Comparison of ENCODE assay signal across 1 cellular context in genomic region chr11:123504401-123504800, GRCh38.
TF ChIP-seq lines count a peak whose summit lies in the region.

No MANE protein-coding gene starts in this region.

TF ChIP-seq in GM23338, 12 proteins besides CTCF, POLR2A, EP300 and RAD21 (continued from another document):
- TF ChIP-seq ZNF462 (CRISPR knock-in tag; IDR thresholded peaks at IDR 0.05) (no peak), CREB1 (CRISPR knock-in tag; IDR thresholded peaks at IDR 0.05; ENCODE audit: low read depth) (no peak), JUNB (IDR thresholded peaks at IDR 0.05; ENCODE audit: unreplicated experiment) (no peak), ZNF331 (CRISPR knock-in tag; IDR thresholded peaks at IDR 0.05; ENCODE audit: low read depth) (no peak)
- TF ChIP-seq, protein P1, sequence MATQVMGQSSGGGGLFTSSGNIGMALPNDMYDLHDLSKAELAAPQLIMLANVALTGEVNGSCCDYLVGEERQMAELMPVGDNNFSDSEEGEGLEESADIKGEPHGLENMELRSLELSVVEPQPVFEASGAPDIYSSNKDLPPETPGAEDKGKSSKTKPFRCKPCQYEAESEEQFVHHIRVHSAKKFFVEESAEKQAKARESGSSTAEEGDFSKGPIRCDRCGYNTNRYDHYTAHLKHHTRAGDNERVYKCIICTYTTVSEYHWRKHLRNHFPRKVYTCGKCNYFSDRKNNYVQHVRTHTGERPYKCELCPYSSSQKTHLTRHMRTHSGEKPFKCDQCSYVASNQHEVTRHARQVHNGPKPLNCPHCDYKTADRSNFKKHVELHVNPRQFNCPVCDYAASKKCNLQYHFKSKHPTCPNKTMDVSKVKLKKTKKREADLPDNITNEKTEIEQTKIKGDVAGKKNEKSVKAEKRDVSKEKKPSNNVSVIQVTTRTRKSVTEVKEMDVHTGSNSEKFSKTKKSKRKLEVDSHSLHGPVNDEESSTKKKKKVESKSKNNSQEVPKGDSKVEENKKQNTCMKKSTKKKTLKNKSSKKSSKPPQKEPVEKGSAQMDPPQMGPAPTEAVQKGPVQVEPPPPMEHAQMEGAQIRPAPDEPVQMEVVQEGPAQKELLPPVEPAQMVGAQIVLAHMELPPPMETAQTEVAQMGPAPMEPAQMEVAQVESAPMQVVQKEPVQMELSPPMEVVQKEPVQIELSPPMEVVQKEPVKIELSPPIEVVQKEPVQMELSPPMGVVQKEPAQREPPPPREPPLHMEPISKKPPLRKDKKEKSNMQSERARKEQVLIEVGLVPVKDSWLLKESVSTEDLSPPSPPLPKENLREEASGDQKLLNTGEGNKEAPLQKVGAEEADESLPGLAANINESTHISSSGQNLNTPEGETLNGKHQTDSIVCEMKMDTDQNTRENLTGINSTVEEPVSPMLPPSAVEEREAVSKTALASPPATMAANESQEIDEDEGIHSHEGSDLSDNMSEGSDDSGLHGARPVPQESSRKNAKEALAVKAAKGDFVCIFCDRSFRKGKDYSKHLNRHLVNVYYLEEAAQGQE (IDR thresholded peaks at IDR 0.05; ENCODE audit: unreplicated experiment) = no peak
